8 cellular contexts compared by ENCODE assay signal in the genomic region with DNA sequence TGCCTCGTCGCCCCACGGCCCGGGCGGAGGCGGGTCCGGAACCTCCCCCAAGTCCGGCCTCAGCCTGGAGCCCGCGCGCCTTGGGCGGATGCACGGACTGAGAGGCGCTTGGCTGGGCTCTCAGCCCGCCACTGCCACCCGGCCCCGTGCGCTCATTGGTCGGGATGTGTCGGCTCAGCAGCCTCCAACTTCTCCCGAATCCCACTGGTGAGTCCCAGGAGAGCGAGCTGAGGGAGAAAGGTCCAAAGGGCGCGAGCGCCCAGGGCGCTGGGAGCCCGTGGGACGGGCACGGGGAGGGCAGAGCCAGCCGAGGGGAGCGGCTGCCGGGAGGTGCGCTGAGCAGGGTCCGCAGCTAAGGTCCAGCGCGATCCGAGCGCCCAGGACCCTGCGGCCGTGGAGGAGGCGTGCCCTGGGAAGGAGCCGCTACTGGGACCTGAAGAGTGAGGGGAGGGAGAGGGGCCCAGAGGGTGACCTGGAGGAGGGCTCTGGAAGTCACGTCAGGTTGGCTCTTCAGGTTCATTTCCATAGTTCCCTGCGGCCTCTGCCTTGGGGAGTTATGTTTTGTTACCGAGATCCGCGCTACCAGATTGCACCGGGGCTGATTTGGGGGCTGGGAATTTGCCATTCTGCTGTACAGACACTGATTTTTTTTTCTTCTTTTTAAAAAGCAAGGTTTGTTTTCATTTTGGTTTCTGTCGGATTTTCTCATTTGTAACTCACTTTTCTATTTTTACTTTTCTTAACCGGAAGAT. TPM values are rescaled to one million over a fixed set of nuclear protein-coding genes. Genes with fewer than 3 reads are reported as not detected.
DNase-seq lines count a peak whose midpoint lies in the region; ATAC-seq and TF ChIP-seq lines count a peak whose summit lies in the region.

A gene (plus strand): TSS at position 525 of the 752 bp plus-strand sequence. CDS start 3,849 bp downstream, outside the sequence.

- CTCF ChIA-PET in activated CD4-positive, alpha-beta memory T cell treated with anti-CD3 and anti-CD28 coated beads for 36 hours (lab: Charles Lee) = no interaction called here

- H3K27me3 Mint-ChIP-seq in activated CD4-positive, alpha-beta memory T cell treated with anti-CD3 and anti-CD28 coated beads for 36 hours = peaks cover 32% of the 10 kb centered on the region

- no peaks in the 10 kb centered on the region for H3K27me3 ChIP-seq in lung (ENCODE audit: control insufficient read depth, insufficient read depth)
- no peaks in the 10 kb centered on the region for H3K27me3 ChIP-seq in thyroid gland

- H3K4me1 ChIP-seq in lung (ENCODE audit: control insufficient read depth in 2 of 2, insufficient read depth in 2 of 2, low read length in 2 of 2) = peaks cover 0 to 4% of the 10 kb centered on the region in 2 donors
- peaks cover 0 to 20% of the 10 kb centered on the region in 2 donors for H3K4me1 ChIP-seq in thyroid gland

- H3K4me1 Mint-ChIP-seq in activated CD4-positive, alpha-beta memory T cell treated with anti-CD3 and anti-CD28 coated beads for 36 hours (ENCODE audit: low read depth) = peaks cover 4% of the 10 kb centered on the region

- in situ Hi-C loops in GM13976 (cut with MboI; ENCODE audit: low sequenced_read_pairs, unreplicated experiment) = no loop called here

- H3K4me3 Mint-ChIP-seq in activated CD4-positive, alpha-beta memory T cell treated with anti-CD3 and anti-CD28 coated beads for 36 hours = no peak within 1 kb of the TSS

- TF ChIP-seq CTCF in GM13976 (IDR thresholded peaks at IDR 0.05; ENCODE audit: borderline replicate concordance, control extremely low read depth, extremely low read depth, insufficient read depth, missing control alignments) = no peak
- TF ChIP-seq CTCF in lung (IDR thresholded peaks at IDR 0.05; ENCODE audit: control extremely low read depth, extremely low read depth) = no peak
- TF ChIP-seq CTCF in thyroid gland (IDR thresholded peaks at IDR 0.05) = no peak

- no peak within 1 kb of the TSS for H3K27ac Mint-ChIP-seq in activated CD4-positive, alpha-beta memory T cell treated with anti-CD3 and anti-CD28 coated beads for 36 hours

- H3K9me3 ChIP-seq in lung (ENCODE audit: control insufficient read depth in 2 of 2, insufficient read depth in 1 of 2, low read length in 1 of 2) (peaks cover 0 to 1% of the 10 kb centered on the region in 2 donors), thyroid gland (no peaks in the 10 kb centered on the region)

- POLR2A ChIA-PET in activated CD4-positive, alpha-beta memory T cell treated with anti-CD3 and anti-CD28 coated beads for 36 hours (lab: Charles Lee) = no interaction called here

- intact Hi-C loops in thyroid gland (cut with DNase I) = no loop called here
- intact Hi-C loops in activated CD4-positive, alpha-beta memory T cell treated with anti-CD3 and anti-CD28 coated beads for 36 hours (cut with micrococcal nuclease) = no loop called here

- H3K9me3 Mint-ChIP-seq in activated CD4-positive, alpha-beta memory T cell treated with anti-CD3 and anti-CD28 coated beads for 36 hours = no peaks in the 10 kb centered on the region

- no peak for TF ChIP-seq POLR2A in thyroid gland (IDR thresholded peaks at IDR 0.05)

- DNase-seq in GM13976 (ENCODE audit: low spot score) (peak; percentile 23), NCI-H69 (lab: John Stamatoyannopoulos, UW) (peak; percentile 20), ecto neural progenitor cell (ENCODE audit: low spot score) (peak; percentile 84), lung (ENCODE audit: low spot score) (no peak), thyroid gland (peak; percentile 27 to 30)
- no peak for DNase-seq in activated CD4-positive, alpha-beta memory T cell treated with anti-CD3 and anti-CD28 coated beads for 36 hours
- no peak for DNase-seq in activated CD4-positive, alpha-beta T cell treated with anti-CD3 and anti-CD28 coated beads, Interleukin-2, amount 50 U/mL, for 1 hour

- ATAC-seq in lung (ENCODE audit: insufficient read depth, low FRiP score) (peak; percentile 27), HG03469 (IDR thresholded peaks at IDR 0.05; ENCODE audit: unreplicated experiment) (no peak)

- H3K27ac ChIP-seq in lung (ENCODE audit: low read depth in 1 of 2, low read length in 1 of 2) (peak within 1 kb of the TSS in 1 of 2 donors; percentile 61), thyroid gland (no peak within 1 kb of the TSS)

- H3K36me3 Mint-ChIP-seq in activated CD4-positive, alpha-beta memory T cell treated with anti-CD3 and anti-CD28 coated beads for 36 hours = no peaks in the 10 kb centered on the region

- no peaks in the 10 kb centered on the region for H3K36me3 ChIP-seq in lung (ENCODE audit: control insufficient read depth in 2 of 2, insufficient read depth in 2 of 2, low read length in 2 of 2)
- no peaks in the 10 kb centered on the region for H3K36me3 ChIP-seq in thyroid gland

- H3K4me3 ChIP-seq in lung (peak within 1 kb of the TSS; percentile 30), thyroid gland (replicated peaks in 1 of 3) (peak within 1 kb of the TSS; percentile 36 to 45 (median 37))

- WGBS in lung, 2 donors = 2% methylated on average over 50 of the region's 50 CpGs
- WGBS in thyroid gland, 2 donors = 3% methylated on average over 9 to 23 of the region's 50 CpGs

RNA-seq across cellular contexts. Expression of the gene that starts here (rescaled TPM):
- total RNA-seq in lung (10 to 100 TPM in 1 of 2 donors, 1 to 10 TPM in 1; 9.2 to 41.0 TPM), thyroid gland (1 to 10 TPM; 3.2 to 9.1 (median 5.9) TPM)
- polyA plus RNA-seq in lung = 1 to 10 TPM; 7.9 to 9.2 TPM
- total RNA-seq in activated CD4-positive, alpha-beta memory T cell treated with anti-CD3 and anti-CD28 coated beads for 36 hours = not detected

Comparison
In these comparisons a context has a peak if more than half of its experiments do, and no peak if none do; other contexts are left out.
1. DNase-seq: peak in GM13976 (single experiment), NCI-H69 (single experiment), ecto neural progenitor cell (single experiment) and thyroid gland (2 of 2); none in lung (single experiment), activated CD4-positive, alpha-beta memory T cell treated with anti-CD3 and anti-CD28 coated beads for 36 hours (single experiment) and activated CD4-positive, alpha-beta T cell treated with anti-CD3 and anti-CD28 coated beads, Interleukin-2, amount 50 U/mL, for 1 hour (single experiment).